ENCODE assay signal across 30 cellular contexts in genomic region chr13:41939403-41939802, GRCh38.
"Had no signal": no experiment of that assay in that cellular context is flagged by ENCODE, and none has a peak within 500 bp of the region (broad histone marks: within the 10 kb centered on the region; RNA-seq: fewer than 3 reads in every experiment).

No MANE protein-coding gene starts in this region.

- H3K4me1 ChIP-seq: prostate gland, uterus had no signal

- H3K27ac Mint-ChIP-seq: activated B cell treated with CpG ODN at 0.5 μM for 24 hours; activated CD8-positive, alpha-beta T cell treated with anti-CD3 and anti-CD28 coated beads for 36 hours; activated T-helper 17 cell treated with anti-CD3 and anti-CD28 coated beads, Interleukin-2, amount 50 U/mL, for 72 hours; endodermal cell; mesothelial cell of epicardium; naive B cell; nephron progenitor cell; stimulated activated memory B cell treated with anti-CD40 and anti-IgM and Interleukin-4, amounts not matched to agents 10 μg/mL and 1 μg/mL and 100 μg/mL, for 72 hours; stimulated activated naive CD8-positive, alpha-beta T cell treated with anti-CD3 and anti-CD28 coated beads, Interleukin-15, amount 100 ng/mL, for 72 hours; T-helper 2 cell treated with Interferon-gamma antibody and Interleukin-4, amounts not matched to agents 5 μg/mL and 100 μg/mL, for 36 hours; type B pancreatic cell had no signal

- H3K4me1 Mint-ChIP-seq: activated B cell treated with CpG ODN at 0.5 μM for 24 hours; activated T-helper 17 cell treated with anti-CD3 and anti-CD28 coated beads, Interleukin-2, amount 50 U/mL, for 72 hours; naive B cell; nephron progenitor cell; stimulated activated memory B cell treated with anti-CD40 and anti-IgM and Interleukin-4, amounts not matched to agents 10 μg/mL and 1 μg/mL and 100 μg/mL, for 72 hours had no signal

- H3K27ac ChIP-seq: brain microvascular endothelial cell, pancreas, prostate gland, uterus had no signal

- H3K27me3 ChIP-seq: brain microvascular endothelial cell, pancreas, uterus had no signal

- ATAC-seq: activated CD8-positive, alpha-beta T cell treated with anti-CD3 and anti-CD28 coated beads for 36 hours; activated T-cell treated with anti-CD3 and anti-CD28 coated beads, Interleukin-2, amount 50 U/mL, for 4 hours; activated T-helper 17 cell treated with anti-CD3 and anti-CD28 coated beads, Interleukin-2, amount 50 U/mL, for 72 hours; esophagus mucosa; pancreas; stimulated activated memory B cell treated with anti-CD40 and anti-IgM and Interleukin-4, amounts not matched to agents 10 μg/mL and 1 μg/mL and 100 μg/mL, for 72 hours; stimulated activated naive CD8-positive, alpha-beta T cell treated with anti-CD3 and anti-CD28 coated beads, Interleukin-15, amount 100 ng/mL, for 72 hours had no signal

- H3K4me3 ChIP-seq: pancreas, prostate gland, smooth muscle cell, uterus had no signal

- H3K36me3 ChIP-seq: brain microvascular endothelial cell, pancreas, prostate gland, uterus had no signal

- H3K4me3 Mint-ChIP-seq: activated B cell treated with CpG ODN at 0.5 μM for 24 hours; activated CD8-positive, alpha-beta T cell treated with anti-CD3 and anti-CD28 coated beads for 36 hours; activated T-cell treated with anti-CD3 and anti-CD28 coated beads, Interleukin-2, amount 50 U/mL, for 4 hours; activated T-helper 17 cell treated with anti-CD3 and anti-CD28 coated beads, Interleukin-2, amount 50 U/mL, for 72 hours; endodermal cell; mesothelial cell of epicardium; naive B cell; nephron progenitor cell; stimulated activated memory B cell treated with anti-CD40 and anti-IgM and Interleukin-4, amounts not matched to agents 10 μg/mL and 1 μg/mL and 100 μg/mL, for 72 hours; stimulated activated naive CD8-positive, alpha-beta T cell treated with anti-CD3 and anti-CD28 coated beads, Interleukin-15, amount 100 ng/mL, for 72 hours; T-helper 2 cell treated with Interferon-gamma antibody and Interleukin-4, amounts not matched to agents 5 μg/mL and 100 μg/mL, for 36 hours; type B pancreatic cell had no signal

- DNase-seq: activated B cell treated with CpG ODN at 0.5 μM for 24 hours; activated CD4-positive, alpha-beta T cell treated with anti-CD3 and anti-CD28 coated beads, Interleukin-2, amount 50 U/mL, for 1 hour; activated CD8-positive, alpha-beta T cell treated with anti-CD3 and anti-CD28 coated beads for 36 hours; activated gamma-delta T cell treated with Interleukin-2 at 50 U/mL for 16 hours; activated naive CD4-positive, alpha-beta T cell treated with anti-CD3 and anti-CD28 coated beads, Interleukin-2, amount 50 U/mL, for 16 hours; activated T-cell treated with anti-CD3 and anti-CD28 coated beads, Interleukin-2, amount 50 U/mL, for 4 hours; amniotic stem cell; brain microvascular endothelial cell; caudate nucleus; endodermal cell; foreskin fibroblast; head of caudate nucleus; mammary epithelial cell; naive B cell; nephron progenitor cell; pancreas; stimulated activated CD4-positive, alpha-beta T cell treated with anti-CD3 and anti-CD28 coated beads, Interleukin-1b, Interleukin-23, amount 100 ng/mL, for 48 hours; stimulated activated CD4-positive, alpha-beta T cell treated with anti-CD3 and anti-CD28 coated beads, Interleukin-4, amount 100 ng/mL, for 4 hours; stimulated activated CD8-positive, alpha-beta memory T cell treated with anti-CD3 and anti-CD28 coated beads, Interleukin-4, amount 100 ng/mL, for 48 hours; stimulated activated naive CD8-positive, alpha-beta T cell treated with anti-CD3 and anti-CD28 coated beads, Interleukin-15, amount 100 ng/mL, for 72 hours; substantia nigra; uterus had no signal

- H3K9me3 ChIP-seq: pancreas, prostate gland, uterus had no signal

- H3K27me3 Mint-ChIP-seq: activated B cell treated with CpG ODN at 0.5 μM for 24 hours; activated CD8-positive, alpha-beta T cell treated with anti-CD3 and anti-CD28 coated beads for 36 hours; activated T-helper 17 cell treated with anti-CD3 and anti-CD28 coated beads, Interleukin-2, amount 50 U/mL, for 72 hours; naive B cell; stimulated activated memory B cell treated with anti-CD40 and anti-IgM and Interleukin-4, amounts not matched to agents 10 μg/mL and 1 μg/mL and 100 μg/mL, for 72 hours; stimulated activated naive CD8-positive, alpha-beta T cell treated with anti-CD3 and anti-CD28 coated beads, Interleukin-15, amount 100 ng/mL, for 72 hours; type B pancreatic cell had no signal

- H3K9me3 Mint-ChIP-seq: activated B cell treated with CpG ODN at 0.5 μM for 24 hours; activated CD8-positive, alpha-beta T cell treated with anti-CD3 and anti-CD28 coated beads for 36 hours; activated T-cell treated with anti-CD3 and anti-CD28 coated beads, Interleukin-2, amount 50 U/mL, for 4 hours; activated T-helper 17 cell treated with anti-CD3 and anti-CD28 coated beads, Interleukin-2, amount 50 U/mL, for 72 hours; endodermal cell; stimulated activated naive CD8-positive, alpha-beta T cell treated with anti-CD3 and anti-CD28 coated beads, Interleukin-15, amount 100 ng/mL, for 72 hours; T-helper 2 cell treated with Interferon-gamma antibody and Interleukin-4, amounts not matched to agents 5 μg/mL and 100 μg/mL, for 36 hours; type B pancreatic cell had no signal
